In genomic region chr9:16575142-16575877, GRCh38 we compare ENCODE assay signal across 1 cellular context.
TF ChIP-seq lines count a peak whose summit lies in the region.

No MANE protein-coding gene starts in this region.

TF ChIP-seq in GM23338, 12 proteins besides CTCF, POLR2A, EP300 and RAD21 (continued from another document):
- TF ChIP-seq ZNF462 (CRISPR knock-in tag; IDR thresholded peaks at IDR 0.05) (no peak), ETS1 (IDR thresholded peaks at IDR 0.05) (no peak), ZNF114 (CRISPR knock-in tag; IDR thresholded peaks at IDR 0.05) (no peak), JUNB (IDR thresholded peaks at IDR 0.05; ENCODE audit: unreplicated experiment) (no peak)
